Comparison of ENCODE assay signal across 7 cellular contexts in the genomic region with DNA sequence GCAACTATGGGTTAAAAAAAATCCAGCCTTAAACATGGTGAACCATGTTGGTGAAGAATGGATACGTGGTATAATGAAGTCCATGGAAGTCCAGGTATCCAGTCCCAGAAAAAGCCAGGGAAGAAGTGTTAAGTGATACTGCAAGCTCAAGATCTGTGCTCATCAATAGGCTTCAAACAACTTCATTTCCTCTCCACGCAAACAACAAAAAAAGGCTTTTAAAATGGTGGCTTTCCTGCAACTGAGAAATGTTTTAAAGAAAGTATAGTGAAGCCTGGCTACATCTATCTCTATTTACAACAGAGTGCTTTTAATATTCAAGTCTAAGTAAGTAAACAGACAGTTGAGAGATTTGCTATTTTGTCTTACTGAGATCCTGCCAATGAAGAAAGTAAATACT. TPM values are rescaled to one million over a fixed set of nuclear protein-coding genes. Genes with fewer than 3 reads are reported as not detected.
DNase-seq lines count a peak whose midpoint lies in the region; ATAC-seq and TF ChIP-seq lines count a peak whose summit lies in the region.

No MANE protein-coding gene starts in this region.

- no peak overlapping the region for H3K27ac ChIP-seq in HEK293 (ENCODE audit: extremely low read depth, low read depth, low read length)
- peak overlapping the region; percentile 74 for H3K27ac ChIP-seq in skeletal muscle tissue (ENCODE audit: low read depth, low read length)

- intact Hi-C loops in sciatic nerve (cut with DNase I), result no loop called here

- CTCF ChIA-PET in HEK293 (lab: Yijun Ruan, JAX), result interaction anchor here (0.8 kb wide), 1 partner anchor 40 kb away, joined by 4 read pairs; no protein-coding TSS in a partner anchor

- H3K27me3 Mint-ChIP-seq in T-helper 2 cell treated with Interferon-gamma antibody and Interleukin-4, amounts not matched to agents 5 μg/mL and 100 μg/mL, for 36 hours (ENCODE audit: low read depth), result no peaks in the 10 kb centered on the region

- peak overlapping the region; percentile 63 for H3K4me3 ChIP-seq in HEK293 (ENCODE audit: low read depth, low read length)
- H3K4me3 ChIP-seq in foreskin fibroblast (ENCODE audit: low read depth in 1 of 2, low read length in 2 of 2), result peak overlapping the region; percentile 92 to 94
- peak overlapping the region; percentile 23 to 94 (median 50) for H3K4me3 ChIP-seq in skeletal muscle tissue (ENCODE audit: low read length in 3 of 3)

- peak overlapping the region; percentile 90 for H3K27ac Mint-ChIP-seq in T-helper 2 cell treated with Interferon-gamma antibody and Interleukin-4, amounts not matched to agents 5 μg/mL and 100 μg/mL, for 36 hours

- peaks cover 21% of the 10 kb centered on the region for H3K36me3 Mint-ChIP-seq in T-helper 2 cell treated with Interferon-gamma antibody and Interleukin-4, amounts not matched to agents 5 μg/mL and 100 μg/mL, for 36 hours (ENCODE audit: low read depth)

- H3K4me1 Mint-ChIP-seq in T-helper 2 cell treated with Interferon-gamma antibody and Interleukin-4, amounts not matched to agents 5 μg/mL and 100 μg/mL, for 36 hours (ENCODE audit: low read depth), result peaks cover 42% of the 10 kb centered on the region

- H3K27me3 ChIP-seq in skeletal muscle tissue (ENCODE audit: control insufficient read depth in 3 of 3, insufficient read depth in 3 of 3, low read length in 3 of 3), result no peaks in the 10 kb centered on the region

- no peaks in the 10 kb centered on the region for H3K4me1 ChIP-seq in HEK293 (ENCODE audit: control insufficient read depth, insufficient read depth, low read length)
- peaks cover 15 to 29% (median 25%) of the 10 kb centered on the region in 3 donors for H3K4me1 ChIP-seq in skeletal muscle tissue (ENCODE audit: control insufficient read depth in 3 of 3, insufficient read depth in 3 of 3, low read length in 3 of 3)

- H3K36me3 ChIP-seq in HEK293 (ENCODE audit: control insufficient read depth in 2 of 2, insufficient read depth in 1 of 2, low read length in 2 of 2) (no peaks in the 10 kb centered on the region), skeletal muscle tissue (ENCODE audit: control insufficient read depth in 3 of 3, insufficient read depth in 3 of 3, low read length in 3 of 3) (no peaks in the 10 kb centered on the region)

- no peaks in the 10 kb centered on the region for H3K9me3 Mint-ChIP-seq in T-helper 2 cell treated with Interferon-gamma antibody and Interleukin-4, amounts not matched to agents 5 μg/mL and 100 μg/mL, for 36 hours

- H3K9me3 ChIP-seq in HEK293 (ENCODE audit: control insufficient read depth, insufficient read depth, low read depth, low read length), result no peaks in the 10 kb centered on the region
- no peaks in the 10 kb centered on the region for H3K9me3 ChIP-seq in skeletal muscle tissue (ENCODE audit: control insufficient read depth in 3 of 3, low read length in 3 of 3)

- ATAC-seq in sciatic nerve (no peak), HG02981 (IDR thresholded peaks at IDR 0.05; ENCODE audit: unreplicated experiment) (no peak), GM18867 (IDR thresholded peaks at IDR 0.05; ENCODE audit: unreplicated experiment) (no peak)

- TF ChIP-seq CTCF in HEK293 (tag by site-specific recombination; IDR thresholded peaks at IDR 0.05) (no peak), foreskin fibroblast (IDR thresholded peaks at IDR 0.05; ENCODE audit: low read depth, low read length) (no peak)

- POLR2A ChIA-PET in HEK293 (lab: Yijun Ruan, JAX), result no interaction called here

- DNase-seq in T-helper 2 cell treated with Interferon-gamma antibody and Interleukin-4, amounts not matched to agents 5 μg/mL and 100 μg/mL, for 36 hours (ENCODE audit: low spot score), result no peak
- DNase-seq in foreskin fibroblast (no peak), sciatic nerve (ENCODE audit: low spot score) (no peak)

- peak overlapping the region; percentile 75 to 92 (median 91) for H3K9ac ChIP-seq in skeletal muscle tissue (ENCODE audit: low read depth in 1 of 3, low read length in 3 of 3)

- H3K4me3 Mint-ChIP-seq in T-helper 2 cell treated with Interferon-gamma antibody and Interleukin-4, amounts not matched to agents 5 μg/mL and 100 μg/mL, for 36 hours, result peak overlapping the region; percentile 87

TF ChIP-seq in HEK293, 187 proteins besides CTCF, POLR2A, EP300 and RAD21:
- no peak for TF ChIP-seq KLF8 (tag by site-specific recombination; IDR thresholded peaks at IDR 0.05)
- no peak for TF ChIP-seq YY1 (tag by site-specific recombination; IDR thresholded peaks at IDR 0.05)
- TF ChIP-seq, protein P1, sequence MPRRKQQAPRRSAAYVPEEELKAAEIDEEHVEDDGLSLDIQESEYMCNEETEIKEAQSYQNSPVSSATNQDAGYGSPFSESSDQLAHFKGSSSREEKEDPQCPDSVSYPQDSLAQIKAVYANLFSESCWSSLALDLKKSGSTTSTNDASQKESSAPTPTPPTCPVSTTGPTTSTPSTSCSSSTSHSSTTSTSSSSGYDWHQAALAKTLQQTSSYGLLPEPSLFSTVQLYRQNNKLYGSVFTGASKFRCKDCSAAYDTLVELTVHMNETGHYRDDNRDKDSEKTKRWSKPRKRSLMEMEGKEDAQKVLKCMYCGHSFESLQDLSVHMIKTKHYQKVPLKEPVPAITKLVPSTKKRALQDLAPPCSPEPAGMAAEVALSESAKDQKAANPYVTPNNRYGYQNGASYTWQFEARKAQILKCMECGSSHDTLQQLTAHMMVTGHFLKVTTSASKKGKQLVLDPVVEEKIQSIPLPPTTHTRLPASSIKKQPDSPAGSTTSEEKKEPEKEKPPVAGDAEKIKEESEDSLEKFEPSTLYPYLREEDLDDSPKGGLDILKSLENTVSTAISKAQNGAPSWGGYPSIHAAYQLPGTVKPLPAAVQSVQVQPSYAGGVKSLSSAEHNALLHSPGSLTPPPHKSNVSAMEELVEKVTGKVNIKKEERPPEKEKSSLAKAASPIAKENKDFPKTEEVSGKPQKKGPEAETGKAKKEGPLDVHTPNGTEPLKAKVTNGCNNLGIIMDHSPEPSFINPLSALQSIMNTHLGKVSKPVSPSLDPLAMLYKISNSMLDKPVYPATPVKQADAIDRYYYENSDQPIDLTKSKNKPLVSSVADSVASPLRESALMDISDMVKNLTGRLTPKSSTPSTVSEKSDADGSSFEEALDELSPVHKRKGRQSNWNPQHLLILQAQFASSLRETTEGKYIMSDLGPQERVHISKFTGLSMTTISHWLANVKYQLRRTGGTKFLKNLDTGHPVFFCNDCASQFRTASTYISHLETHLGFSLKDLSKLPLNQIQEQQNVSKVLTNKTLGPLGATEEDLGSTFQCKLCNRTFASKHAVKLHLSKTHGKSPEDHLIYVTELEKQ (tag by site-specific recombination; IDR thresholded peaks at IDR 0.05; ENCODE audit: borderline replicate concordance), result no peak
- TF ChIP-seq ZNF169 (tag by site-specific recombination; IDR thresholded peaks at IDR 0.05), result no peak
- TF ChIP-seq, protein P2, sequence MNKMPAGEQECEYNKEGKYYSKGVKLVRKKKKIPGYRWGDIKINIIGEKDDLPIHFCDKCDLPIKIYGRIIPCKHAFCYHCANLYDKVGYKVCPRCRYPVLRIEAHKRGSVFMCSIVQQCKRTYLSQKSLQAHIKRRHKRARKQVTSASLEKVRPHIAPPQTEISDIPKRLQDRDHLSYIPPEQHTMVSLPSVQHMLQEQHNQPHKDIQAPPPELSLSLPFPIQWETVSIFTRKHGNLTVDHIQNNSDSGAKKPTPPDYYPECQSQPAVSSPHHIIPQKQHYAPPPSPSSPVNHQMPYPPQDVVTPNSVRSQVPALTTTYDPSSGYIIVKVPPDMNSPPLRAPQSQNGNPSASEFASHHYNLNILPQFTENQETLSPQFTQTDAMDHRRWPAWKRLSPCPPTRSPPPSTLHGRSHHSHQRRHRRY (tag by site-specific recombination; IDR thresholded peaks at IDR 0.05), result no peak
- no peak for TF ChIP-seq ZNF658 (tag by site-specific recombination; IDR thresholded peaks at IDR 0.05)
- TF ChIP-seq, protein P3, sequence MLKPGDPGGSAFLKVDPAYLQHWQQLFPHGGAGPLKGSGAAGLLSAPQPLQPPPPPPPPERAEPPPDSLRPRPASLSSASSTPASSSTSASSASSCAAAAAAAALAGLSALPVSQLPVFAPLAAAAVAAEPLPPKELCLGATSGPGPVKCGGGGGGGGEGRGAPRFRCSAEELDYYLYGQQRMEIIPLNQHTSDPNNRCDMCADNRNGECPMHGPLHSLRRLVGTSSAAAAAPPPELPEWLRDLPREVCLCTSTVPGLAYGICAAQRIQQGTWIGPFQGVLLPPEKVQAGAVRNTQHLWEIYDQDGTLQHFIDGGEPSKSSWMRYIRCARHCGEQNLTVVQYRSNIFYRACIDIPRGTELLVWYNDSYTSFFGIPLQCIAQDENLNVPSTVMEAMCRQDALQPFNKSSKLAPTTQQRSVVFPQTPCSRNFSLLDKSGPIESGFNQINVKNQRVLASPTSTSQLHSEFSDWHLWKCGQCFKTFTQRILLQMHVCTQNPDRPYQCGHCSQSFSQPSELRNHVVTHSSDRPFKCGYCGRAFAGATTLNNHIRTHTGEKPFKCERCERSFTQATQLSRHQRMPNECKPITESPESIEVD (tag by site-specific recombination; IDR thresholded peaks at IDR 0.05), result no peak
- no peak for TF ChIP-seq ZNF561 (tag by site-specific recombination; IDR thresholded peaks at IDR 0.05; ENCODE audit: borderline replicate concordance)

RNA-seq across cellular contexts. Expression of a gene that starts 1.6 kb away (rescaled TPM):
- total RNA-seq in skeletal muscle tissue (31.8 TPM), sciatic nerve (59.5 TPM)
